ENCODE assay signal across 15 cellular contexts in the genomic region with DNA sequence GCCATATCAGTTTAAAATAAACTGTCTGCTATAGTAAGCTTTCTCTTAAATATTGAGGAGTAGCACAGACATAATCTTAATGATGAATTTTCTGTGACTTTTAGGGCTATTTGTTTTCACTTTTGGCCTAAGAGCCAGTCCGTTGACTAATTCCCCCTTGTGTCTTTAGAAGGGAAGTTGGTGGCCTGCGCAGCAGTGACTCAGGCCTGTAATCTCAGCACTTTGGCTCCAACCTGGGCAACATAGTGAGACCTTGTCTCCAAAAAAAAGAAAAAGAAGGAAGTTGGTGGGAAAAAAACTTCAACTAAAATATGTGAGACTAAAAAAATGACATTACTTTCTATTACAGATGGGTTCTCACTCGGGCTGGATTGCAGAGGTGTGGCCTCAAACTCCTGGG. TPM values are rescaled to one million over a fixed set of nuclear protein-coding genes. Genes with fewer than 3 reads are reported as not detected.
A peak's percentile ranks its signal among the peaks of the same experiment; 100 is the strongest.
DNase-seq lines count a peak whose midpoint lies in the region; ATAC-seq and TF ChIP-seq lines count a peak whose summit lies in the region.
"Had no signal": no experiment of that assay in that cellular context is flagged by ENCODE, and none has a peak within 500 bp of the region (broad histone marks: within the 10 kb centered on the region; RNA-seq: fewer than 3 reads in every experiment).

No MANE protein-coding gene starts in this region.

- H3K4me1 ChIP-seq in osteoblast (ENCODE audit: insufficient read depth, low read length), result peaks cover 38% of the 10 kb centered on the region

- ATAC-seq in HG03520 (IDR thresholded peaks at IDR 0.05; ENCODE audit: unreplicated experiment), result no peak
- ATAC-seq: activated T-helper 17 cell treated with anti-CD3 and anti-CD28 coated beads, Interleukin-2, amount 50 U/mL, for 72 hours had no signal

- no peak overlapping the region for H3K4me3 ChIP-seq in osteoblast (ENCODE audit: insufficient read depth, low read length)

- peaks cover 11% of the 10 kb centered on the region for H4K20me1 ChIP-seq in osteoblast (ENCODE audit: insufficient read depth, low read length)

- peaks cover 86% of the 10 kb centered on the region for H3K79me2 ChIP-seq in osteoblast (ENCODE audit: insufficient read depth, low read length)

- peaks cover 43% of the 10 kb centered on the region for H3K4me1 Mint-ChIP-seq in T-helper 2 cell treated with Interferon-gamma antibody and Interleukin-4, amounts not matched to agents 5 μg/mL and 100 μg/mL, for 36 hours (ENCODE audit: low read depth)

- peak overlapping the region; percentile 75 for H3K27ac ChIP-seq in osteoblast (ENCODE audit: low read depth, low read length)
- H3K27ac ChIP-seq: RWPE1 had no signal

- no peak for TF ChIP-seq CTCF in osteoblast (IDR thresholded peaks at IDR 0.05; ENCODE audit: extremely low read depth, low read depth, low read length)

- H3K27ac Mint-ChIP-seq in T-helper 2 cell treated with Interferon-gamma antibody and Interleukin-4, amounts not matched to agents 5 μg/mL and 100 μg/mL, for 36 hours, result peak overlapping the region; percentile 66
- H3K27ac Mint-ChIP-seq: activated B cell treated with CpG ODN at 0.5 μM for 24 hours; activated T-helper 17 cell treated with anti-CD3 and anti-CD28 coated beads, Interleukin-2, amount 50 U/mL, for 72 hours had no signal

- H3K4me2 ChIP-seq in osteoblast (ENCODE audit: insufficient read depth, low read length), result peak overlapping the region; percentile 83

- H3K9me3 Mint-ChIP-seq in T-helper 2 cell treated with Interferon-gamma antibody and Interleukin-4, amounts not matched to agents 5 μg/mL and 100 μg/mL, for 36 hours, result no peaks in the 10 kb centered on the region
- H3K9me3 Mint-ChIP-seq: activated B cell treated with CpG ODN at 0.5 μM for 24 hours; activated T-helper 17 cell treated with anti-CD3 and anti-CD28 coated beads, Interleukin-2, amount 50 U/mL, for 72 hours had no signal

- H3K27me3 Mint-ChIP-seq in T-helper 2 cell treated with Interferon-gamma antibody and Interleukin-4, amounts not matched to agents 5 μg/mL and 100 μg/mL, for 36 hours (ENCODE audit: low read depth), result no peaks in the 10 kb centered on the region
- H3K27me3 Mint-ChIP-seq: activated B cell treated with CpG ODN at 0.5 μM for 24 hours; activated T-helper 17 cell treated with anti-CD3 and anti-CD28 coated beads, Interleukin-2, amount 50 U/mL, for 72 hours had no signal

- peak overlapping the region; percentile 81 for H2AFZ ChIP-seq in osteoblast (ENCODE audit: low read length)

- DNase-seq in T-helper 2 cell treated with Interferon-gamma antibody and Interleukin-4, amounts not matched to agents 5 μg/mL and 100 μg/mL, for 36 hours (ENCODE audit: low spot score), result no peak
- DNase-seq in T-helper 2 cell (no peak), NOMO-1 treated with DMSO at 0.1 percent for 48 hours (lab: John Stamatoyannopoulos, UW; ENCODE audit: unreplicated experiment) (peak; percentile 63), dermis blood vessel endothelial cell (peak; percentile 78), osteoblast (ENCODE audit: insufficient read length, low spot score, missing footprints) (no peak), KG1 (lab: John Stamatoyannopoulos, UW) (no peak)
- DNase-seq in activated CD4-positive, CD25-positive, alpha-beta regulatory T cell treated with anti-CD3 and anti-CD28 coated beads, Interleukin-2, amount 50 U/mL, for 72 hours, result no peak
- DNase-seq: activated B cell treated with CpG ODN at 0.5 μM for 24 hours, cerebellar nuclear complex, GDM1, mammary epithelial cell, NCI-H2171 had no signal

- H3K36me3 ChIP-seq in osteoblast (ENCODE audit: insufficient read depth, low read length), result peaks cover 6% of the 10 kb centered on the region

- no peaks in the 10 kb centered on the region for H3K27me3 ChIP-seq in osteoblast (ENCODE audit: insufficient read depth, low read length)

- peaks cover 63% of the 10 kb centered on the region for H3K36me3 Mint-ChIP-seq in T-helper 2 cell treated with Interferon-gamma antibody and Interleukin-4, amounts not matched to agents 5 μg/mL and 100 μg/mL, for 36 hours (ENCODE audit: low read depth)

- no peaks in the 10 kb centered on the region for H3K9me3 ChIP-seq in osteoblast (ENCODE audit: low read depth, low read length)

- no peak overlapping the region for H3K4me3 Mint-ChIP-seq in T-helper 2 cell treated with Interferon-gamma antibody and Interleukin-4, amounts not matched to agents 5 μg/mL and 100 μg/mL, for 36 hours
- H3K4me3 Mint-ChIP-seq: activated B cell treated with CpG ODN at 0.5 μM for 24 hours had no signal

RNA-seq across cellular contexts. Expression of a gene that starts 3.4 kb away (rescaled TPM):
- total RNA-seq in dermis blood vessel endothelial cell (16.2 and 78.7 TPM in 2 replicates), osteoblast (4.0 and 5.3 TPM in 2 replicates)

RNA-seq across cellular contexts. Expression of a gene that starts 3.6 kb away (rescaled TPM):
- total RNA-seq in dermis blood vessel endothelial cell, result 19.2 and 21.4 TPM in 2 replicates
- total RNA-seq in osteoblast, result 28.3 and 35.1 TPM in 2 replicates

RNA-seq across cellular contexts. Expression of a gene that starts 32.7 kb away (rescaled TPM):
- total RNA-seq in dermis blood vessel endothelial cell, result not detected in 2 replicates
- total RNA-seq in osteoblast, result under 0.01 TPM in 1 of 2 replicates, not detected in the other
- total RNA-seq: activated T-helper 17 cell treated with anti-CD3 and anti-CD28 coated beads, Interleukin-2, amount 50 U/mL, for 72 hours had no signal

Comparison
In these comparisons a context has a peak if more than half of its experiments do, and no peak if none do; other contexts are left out.
1. DNase-seq: peak in NOMO-1 treated with DMSO at 0.1 percent for 48 hours (single experiment) and dermis blood vessel endothelial cell (single experiment); none in T-helper 2 cell treated with Interferon-gamma antibody and Interleukin-4, amounts not matched to agents 5 μg/mL and 100 μg/mL, for 36 hours (single experiment), T-helper 2 cell (0 of 5), osteoblast (single experiment), KG1 (single experiment) and activated CD4-positive, CD25-positive, alpha-beta regulatory T cell treated with anti-CD3 and anti-CD28 coated beads, Interleukin-2, amount 50 U/mL, for 72 hours (single experiment).